Comparison of ENCODE assay signal across 23 cellular contexts in genomic region chr11:69097263-69097662, GRCh38. TPM values are rescaled to one million over a fixed set of nuclear protein-coding genes. Genes with fewer than 3 reads are reported as not detected.
"Had no signal": no experiment of that assay in that cellular context is flagged by ENCODE, and none has a peak within 500 bp of the region (broad histone marks: within the 10 kb centered on the region; RNA-seq: fewer than 3 reads in every experiment).

No MANE protein-coding gene starts in this region.

- H3K27me3 ChIP-seq: SJSA1 had no signal

- H3K9me3 ChIP-seq: SJSA1 had no signal

- ATAC-seq: K562 had no signal

- H3K9me3 Mint-ChIP-seq: IgD-negative memory B cell had no signal

- H3K9ac ChIP-seq: KMS-11 had no signal

- H3K4me3 ChIP-seq: K562, SJSA1, SK-N-MC had no signal

- H3K27me3 Mint-ChIP-seq: IgD-negative memory B cell had no signal

- H3K4me2 ChIP-seq: KMS-11 had no signal

- H3K4me3 Mint-ChIP-seq: IgD-negative memory B cell had no signal

- H3K36me3 Mint-ChIP-seq: IgD-negative memory B cell had no signal

- H3K27ac ChIP-seq: HL-60, KMS-11, SJSA1, SK-N-MC had no signal

- DNase-seq: Kasumi-1, MM.1S, NCI-H1092 treated with DMSO at 0.1 percent for 48 hours, NCI-H1436, NCI-H1694, NCI-H187 treated with DMSO at 0.1 percent for 48 hours, NCI-H2029 treated with DMSO at 0.1 percent for 48 hours, NCI-H2171 treated with DMSO at 0.1 percent for 48 hours, NCI-H345, NCI-H446 treated with DMSO at 0.1 percent for 48 hours, NCI-H524, NCI-H69, NCI-H774, Right ventricle myocardium superior, RPMI8226, SIG-M5 had no signal

RNA-seq across cellular contexts. Expression of gene SMIM38, which starts 58.5 kb away (rescaled TPM):
- total RNA-seq: M059J, Right ventricle myocardium superior had no signal
- polyA plus RNA-seq: IgD-negative memory B cell had no signal
